18 cellular contexts compared by ENCODE assay signal in genomic region chr17:29357821-29358232, GRCh38. TPM values are rescaled to one million over a fixed set of nuclear protein-coding genes. Genes with fewer than 3 reads are reported as not detected.
DNase-seq lines count a peak whose midpoint lies in the region; TF ChIP-seq lines count a peak whose summit lies in the region.
"Had no signal": no experiment of that assay in that cellular context is flagged by ENCODE, and none has a peak within 500 bp of the region (broad histone marks: within the 10 kb centered on the region; RNA-seq: fewer than 3 reads in every experiment).

No MANE protein-coding gene starts in this region.

- no peak overlapping the region for H3K4me3 ChIP-seq in ACC112 (ENCODE audit: low read depth, low read length)
- no peak overlapping the region for H3K4me3 ChIP-seq in fibroblast of lung (replicated peaks in 1 of 4; ENCODE audit: control extremely low read depth in 1 of 4, insufficient read depth in 1 of 4, low read depth in 3 of 4, low read length in 4 of 4)
- H3K4me3 ChIP-seq: colonic mucosa, sigmoid colon, tibial nerve had no signal

- no TSS peak for BruUV-seq in Calu3 (replicated peaks; lab: Mats Ljungman, UMichigan)

- no peak overlapping the region for H2AFZ ChIP-seq in ACC112 (ENCODE audit: low read length, unreplicated experiment)
- H2AFZ ChIP-seq in fibroblast of lung (ENCODE audit: low read length), result no peak overlapping the region

- H3K4me3 Mint-ChIP-seq in Calu3 (ENCODE audit: low read depth, unreplicated experiment), result no peak overlapping the region
- H3K4me3 Mint-ChIP-seq: CD4-positive, alpha-beta T cell had no signal

- H3K79me2 ChIP-seq in ACC112 (ENCODE audit: control insufficient read depth, insufficient read depth, low read length, unreplicated experiment) (no peaks in the 10 kb centered on the region), fibroblast of lung (ENCODE audit: control insufficient read depth, insufficient read depth, low read length) (no peaks in the 10 kb centered on the region)

- H3K4me2 ChIP-seq in fibroblast of lung (ENCODE audit: extremely low read depth, insufficient read depth, low read length), result no peak overlapping the region

- DNase-seq in SIG-M5 treated with dmso at 0.1 percent for 504 hours (lab: John Stamatoyannopoulos, UW; ENCODE audit: unreplicated experiment), result peak; percentile 35
- DNase-seq in SIG-M5 (lab: John Stamatoyannopoulos, UW), result no peak
- peak; percentile 74 for DNase-seq in NOMO-1 treated with DMSO at 0.1 percent for 48 hours (lab: John Stamatoyannopoulos, UW; ENCODE audit: unreplicated experiment)
- peak; percentile 48 to 49 for DNase-seq in fibroblast of lung (ENCODE audit: low read depth in 2 of 2)
- no peak for DNase-seq in Calu3
- DNase-seq in medulla oblongata (ENCODE audit: extremely low spot score), result no peak
- no peak for DNase-seq in SW480 (ENCODE audit: low spot score)
- DNase-seq: activated CD4-positive, alpha-beta T cell treated with anti-CD3 and anti-CD28 coated beads for 48 hours; activated T-cell treated with anti-CD3 and anti-CD28 coated beads, Interleukin-2, amount 50 U/mL, for 48 hours; amygdala; CD4-positive, alpha-beta T cell; colonic mucosa; NCI-H2081 treated with DMSO at 0.1 percent for 48 hours; sigmoid colon; stimulated activated CD4-positive, alpha-beta T cell treated with anti-CD3 and anti-CD28 coated beads, Interleukin-2, amount 100 ng/mL, for 48 hours had no signal

- H3K27ac ChIP-seq in ACC112 (ENCODE audit: low read depth, low read length) (peak overlapping the region; percentile 62), fibroblast of lung (ENCODE audit: insufficient read depth, low read length) (no peak overlapping the region)
- H3K27ac ChIP-seq: colonic mucosa, epithelial cell of prostate, tibial nerve had no signal

- H3K4me1 ChIP-seq in ACC112 (ENCODE audit: control insufficient read depth, insufficient read depth, low read length, unreplicated experiment) (peaks cover 12% of the 10 kb centered on the region), fibroblast of lung (ENCODE audit: control insufficient read depth, extremely low read depth, insufficient read depth, low read length) (no peaks in the 10 kb centered on the region)
- H3K4me1 ChIP-seq: colonic mucosa, tibial nerve had no signal

- H3K36me3 Mint-ChIP-seq in Calu3 (ENCODE audit: insufficient read depth, unreplicated experiment), result no peaks in the 10 kb centered on the region

- intact Hi-C loops in Calu3 (cut with micrococcal nuclease; ENCODE audit: unreplicated experiment), result no loop called here

- H3K9ac ChIP-seq in fibroblast of lung (ENCODE audit: insufficient read depth, low read length), result no peak overlapping the region

- no peak overlapping the region for H3K27ac Mint-ChIP-seq in Calu3 (ENCODE audit: unreplicated experiment)
- H3K27ac Mint-ChIP-seq: CD4-positive, alpha-beta T cell had no signal

- TF ChIP-seq CTCF in fibroblast of lung (conservative IDR thresholded peaks at IDR 0.05 in 1 of 2, IDR thresholded peaks at IDR 0.05 in 1 of 2; ENCODE audit: low read depth in 1 of 2, low read length in 2 of 2) (no peak), Calu3 (IDR thresholded peaks at IDR 0.05; ENCODE audit: unreplicated experiment) (no peak)

- H3K36me3 ChIP-seq in ACC112 (ENCODE audit: insufficient read depth, low read length), result no peaks in the 10 kb centered on the region
- no peaks in the 10 kb centered on the region for H3K36me3 ChIP-seq in fibroblast of lung (ENCODE audit: control insufficient read depth, insufficient read depth, low read length)
- H3K36me3 ChIP-seq: colonic mucosa, sigmoid colon, tibial nerve had no signal

- no peaks in the 10 kb centered on the region for H3K4me1 Mint-ChIP-seq in Calu3 (ENCODE audit: low read depth, unreplicated experiment)

- CTCF ChIA-PET in Calu3 (lab: Charles Lee), result no interaction called here

- H4K20me1 ChIP-seq in fibroblast of lung (ENCODE audit: control insufficient read depth, extremely low read depth, insufficient read depth, low read length), result no peaks in the 10 kb centered on the region

- H3K9me3 Mint-ChIP-seq in Calu3 (ENCODE audit: low read depth, unreplicated experiment), result no peaks in the 10 kb centered on the region
- H3K9me3 Mint-ChIP-seq: CD4-positive, alpha-beta T cell had no signal

- H3K27me3 ChIP-seq in ACC112 (ENCODE audit: insufficient read depth, low read length), result no peaks in the 10 kb centered on the region
- no peaks in the 10 kb centered on the region for H3K27me3 ChIP-seq in fibroblast of lung (ENCODE audit: control insufficient read depth, insufficient read depth, low read length)
- H3K27me3 ChIP-seq: colonic mucosa, sigmoid colon, tibial nerve had no signal

- no peaks in the 10 kb centered on the region for H3K9me3 ChIP-seq in fibroblast of lung (ENCODE audit: control insufficient read depth, insufficient read depth, low read depth, low read length)
- H3K9me3 ChIP-seq: colonic mucosa, sigmoid colon, tibial nerve had no signal

- no peaks in the 10 kb centered on the region for H3K27me3 Mint-ChIP-seq in Calu3 (ENCODE audit: unreplicated experiment)
- H3K27me3 Mint-ChIP-seq: CD4-positive, alpha-beta T cell had no signal

RNA-seq across cellular contexts. Expression of gene TAOK1, which starts 32.3 kb away (rescaled TPM):
- total RNA-seq in fibroblast of lung (50.6 and 62.8 TPM in 2 replicates), Calu3 (2022) (72.7 and 78.1 TPM in 2 replicates)
- polyA plus RNA-seq in fibroblast of lung, result 29.4 and 35.1 TPM in 2 replicates
- 18.1 and 25.4 TPM in 2 replicates for polyA plus RNA-seq in fibroblast of lung (2012)
- 24.0 and 29.7 TPM in 2 replicates for polyA minus RNA-seq in fibroblast of lung (ENCODE audit: low replicate concordance)

Comparison
In these comparisons a context has a peak if more than half of its experiments do, and no peak if none do; other contexts are left out.
1. DNase-seq: peak in SIG-M5 treated with dmso at 0.1 percent for 504 hours (single experiment), NOMO-1 treated with DMSO at 0.1 percent for 48 hours (single experiment) and fibroblast of lung (2 of 2); none in SIG-M5 (single experiment), Calu3 (single experiment), medulla oblongata (single experiment) and SW480 (single experiment).